ENCODE assay signal across 8 cellular contexts in the genomic region with DNA sequence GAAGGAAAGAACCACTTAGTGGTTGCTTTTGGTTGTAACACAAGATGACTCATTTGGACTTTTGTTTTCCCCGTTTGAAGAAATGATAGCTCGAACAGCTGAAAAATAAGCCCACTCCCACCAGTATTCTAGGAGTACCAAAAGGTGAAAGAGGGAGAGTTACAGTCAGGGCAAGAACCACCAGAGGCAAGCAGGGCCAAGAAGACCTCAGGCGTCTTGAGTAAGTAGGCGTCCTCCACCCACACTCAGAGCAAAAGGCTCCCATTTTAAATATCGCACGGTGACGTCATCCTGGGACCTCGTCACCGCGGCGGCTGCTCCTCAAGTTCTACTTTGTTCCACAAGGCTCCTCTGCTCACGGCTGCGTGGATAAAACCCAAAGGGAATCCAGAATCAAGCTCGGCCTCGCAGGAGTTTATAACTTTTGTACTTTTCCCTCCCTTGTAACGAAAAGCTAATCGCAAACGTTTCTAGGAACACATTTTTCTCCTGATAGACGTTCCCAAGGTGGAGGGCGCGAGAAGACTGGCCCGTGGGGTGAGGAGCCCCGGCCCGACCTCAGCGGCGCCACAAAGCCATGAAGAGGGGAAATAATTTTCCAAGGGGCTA. TPM values are rescaled to one million over a fixed set of nuclear protein-coding genes. Genes with fewer than 3 reads are reported as not detected.
DNase-seq lines count a peak whose midpoint lies in the region; ATAC-seq and TF ChIP-seq lines count a peak whose summit lies in the region.

No MANE protein-coding gene starts in this region.

- peak overlapping the region; percentile 65 to 69 for H3K4me3 ChIP-seq in DND-41 (ENCODE audit: low read depth in 1 of 2, low read length in 2 of 2)
- peak overlapping the region; percentile 71 for H3K4me3 ChIP-seq in IMR-90 (ENCODE audit: insufficient read depth, low read depth, low read length)

- H3K14ac ChIP-seq in IMR-90 (replicated peaks; ENCODE audit: low read depth, low read length), result peak overlapping the region; percentile 66

- peaks cover 41% of the 10 kb centered on the region for H4K20me1 ChIP-seq in DND-41 (ENCODE audit: insufficient read depth, low read length)
- no peaks in the 10 kb centered on the region; the same call in none of the 2 replicates for H4K20me1 ChIP-seq in IMR-90 (ENCODE audit: insufficient read depth, low read length)

- peak; percentile 73 for ATAC-seq in DND-41 (ENCODE audit: insufficient read depth, low read depth)
- peak; percentile 66 for ATAC-seq in GM21576 (IDR thresholded peaks at IDR 0.05; ENCODE audit: unreplicated experiment)
- peak; percentile 67 for ATAC-seq in IMR-90 (ENCODE audit: low read depth)

- 0% methylated on average over 9 of the region's 26 CpGs; no CpG with 5 or more reads in 1 of the 2 experiments for WGBS in IMR-90 (ENCODE audit: extremely low coverage in 2 of 2, insufficient read length in 1 of 2), 2 experiments

- peak overlapping the region; percentile 50 for H2BK120ac ChIP-seq in IMR-90 (ENCODE audit: low read depth, low read length)

- dilution Hi-C loops in IMR-90 (cut with HindIII; ENCODE audit: low sequenced_read_pairs, unreplicated experiment), result no loop called here

- H3K9ac ChIP-seq in DND-41 (ENCODE audit: low read depth, low read length) (peak overlapping the region; percentile 82), IMR-90 (ENCODE audit: low read depth, low read length) (peak overlapping the region; percentile 85)

- CTCF ChIA-PET in IMR-90 (lab: Yijun Ruan, JAX), result interaction anchor here (0.7 kb wide), 1 partner anchor 22 kb away, joined by 3 read pairs; no protein-coding TSS in a partner anchor

- H4K91ac ChIP-seq in IMR-90 (ENCODE audit: insufficient read depth, low read depth, low read length), result peak overlapping the region; percentile 58

- intact Hi-C loops in IMR-90 (cut with micrococcal nuclease), result loop anchor here (5.0 to 10.0 kb wide), 2 partner anchors 233 to 914 kb away; no protein-coding TSS in a partner anchor

- H3K23ac ChIP-seq in IMR-90 (ENCODE audit: low read depth, low read length), result peak overlapping the region; percentile 79

- H3K27me3 ChIP-seq in DND-41 (ENCODE audit: insufficient read depth, low read length, poor library complexity) (no peaks in the 10 kb centered on the region), IMR-90 (ENCODE audit: control insufficient read depth, insufficient read depth, low read length) (no peaks in the 10 kb centered on the region)

- H2AK9ac ChIP-seq in IMR-90 (replicated peaks; ENCODE audit: low read depth, low read length, poor library complexity), result peak overlapping the region; percentile 91

- peaks cover 10 to 12% of the 10 kb centered on the region in 2 experiments; a peak in 3 of 4 replicates for H3K79me1 ChIP-seq in IMR-90 (ENCODE audit: low read depth in 1 of 2, low read length in 2 of 2)

- H2AFZ ChIP-seq in DND-41 (ENCODE audit: low read depth, low read length) (peak overlapping the region; percentile 96), IMR-90 (replicated peaks; ENCODE audit: low read length, poor library complexity) (peak overlapping the region; percentile 97)

- H3K27ac ChIP-seq in DND-41 (ENCODE audit: low read length), result peak overlapping the region; percentile 86
- peak overlapping the region; percentile 56 for H3K27ac ChIP-seq in IMR-90 (ENCODE audit: insufficient read depth, low read length)
- H3K27ac ChIP-seq in substantia nigra (ENCODE audit: low read depth, low read length, poor library complexity, severe bottlenecking), result peak overlapping the region; percentile 79

- peak overlapping the region; percentile 30; the same call in 1 of the 2 replicates for H3K56ac ChIP-seq in IMR-90 (ENCODE audit: extremely low read depth, insufficient read depth, low read length)

- no peaks in the 10 kb centered on the region for H3K9me3 ChIP-seq in DND-41 (ENCODE audit: insufficient read depth, low read length, severe bottlenecking)
- H3K9me3 ChIP-seq in IMR-90 (ENCODE audit: control insufficient read depth, insufficient read depth, low read length), result no peaks in the 10 kb centered on the region

- H3K9me1 ChIP-seq in IMR-90 (ENCODE audit: insufficient read depth, low read length), result peaks cover 3% of the 10 kb centered on the region

- H3K79me2 ChIP-seq in DND-41 (ENCODE audit: insufficient read depth, low read length), result peaks cover 64% of the 10 kb centered on the region

- H4K5ac ChIP-seq in IMR-90 (ENCODE audit: low read depth, low read length), result 0 out of 2 replicates have a peak overlapping the region, but pooled peaks have one; percentile 19

- POLR2A ChIA-PET in IMR-90 (lab: Charles Lee; ENCODE audit: unreplicated experiment), result no interaction called here

- peak; percentile 77 for TF ChIP-seq POLR2A in IMR-90 (IDR thresholded peaks at IDR 0.05; ENCODE audit: low read depth, low read length)

- H3K18ac ChIP-seq in IMR-90 (ENCODE audit: low read depth, low read length), result peak overlapping the region; percentile 44

- TSS peak; percentile 52 for BruUV-seq in IMR-90 (replicated peaks; lab: Mats Ljungman, UMichigan)

- no peak for TF ChIP-seq CTCF in DND-41 (IDR thresholded peaks at IDR 0.05; ENCODE audit: borderline replicate concordance, extremely low read depth, low read length, poor library complexity, severe bottlenecking)
- TF ChIP-seq CTCF in IMR-90 (conservative IDR thresholded peaks at IDR 0.05; ENCODE audit: low read depth, low read length), result no peak

- peak overlapping the region; percentile 42 for H3K4ac ChIP-seq in IMR-90 (ENCODE audit: low read depth, low read length)

- H2BK5ac ChIP-seq in IMR-90 (ENCODE audit: low read depth, low read length, poor library complexity, severe bottlenecking), result peak overlapping the region; percentile 57

- H2AK5ac ChIP-seq in IMR-90 (ENCODE audit: low read depth, low read length), result 0 out of 2 replicates have a peak overlapping the region, but pooled peaks have one; percentile 25

- DNase-seq in DND-41 (peak; percentile 81), IMR-90 (peak; percentile 94), SIG-M5 treated with dmso at 0.1 percent for 504 hours (lab: John Stamatoyannopoulos, UW; ENCODE audit: unreplicated experiment) (peak; percentile 85), germinal center (ENCODE audit: low spot score) (peak; percentile 67), non-pigmented ciliary epithelial cell (ENCODE audit: low read depth) (peak; percentile 78), substantia nigra (lab: John Stamatoyannopoulos, UW) (peak in 43 of 49 donors; percentile 8 to 69 (median 37))
- DNase-seq in activated naive CD4-positive, alpha-beta T cell (lab: John Stamatoyannopoulos, UW), result peak; percentile 4 to 57 (median 34)

- in situ Hi-C loops in IMR-90 (cut with MboI; ENCODE audit: low sequenced_read_pairs), result no loop called here

- H3K36me3 ChIP-seq in DND-41 (ENCODE audit: insufficient read depth, low read length), result peaks cover 46% of the 10 kb centered on the region
- peaks cover 8% of the 10 kb centered on the region for H3K36me3 ChIP-seq in IMR-90 (ENCODE audit: control insufficient read depth, insufficient read depth, low read length)

- no peak overlapping the region for H2BK20ac ChIP-seq in IMR-90 (ENCODE audit: low read depth, low read length)

- peak overlapping the region; percentile 56 to 62 for H4K8ac ChIP-seq in IMR-90 (ENCODE audit: low read depth in 2 of 2, low read length in 2 of 2)

- H3K4me2 ChIP-seq in DND-41 (ENCODE audit: insufficient read depth, low read length) (peak overlapping the region; percentile 72), IMR-90 (ENCODE audit: low read depth, low read length) (peak overlapping the region; percentile 87)

- H2BK15ac ChIP-seq in IMR-90 (ENCODE audit: low read depth, low read length), result no peak overlapping the region

- H3K4me1 ChIP-seq in DND-41 (ENCODE audit: insufficient read depth, low read length) (peaks cover 46% of the 10 kb centered on the region), IMR-90 (ENCODE audit: control insufficient read depth, insufficient read depth, low read length) (peaks cover 4% of the 10 kb centered on the region)

- TF ChIP-seq RAD21 in IMR-90 (IDR thresholded peaks at IDR 0.05; ENCODE audit: low read length), result no peak

TF ChIP-seq in IMR-90, 13 proteins besides CTCF, POLR2A, EP300 and RAD21:
- TF ChIP-seq BHLHE40 (IDR thresholded peaks at IDR 0.05; ENCODE audit: low read depth, low read length), result peak; percentile 32; the same call in 1 of the 2 replicates
- no peak for TF ChIP-seq NFE2L2 (IDR thresholded peaks at IDR 0.05; ENCODE audit: low read depth, low read length)
- TF ChIP-seq CHD1 (IDR thresholded peaks at IDR 0.05; ENCODE audit: low read depth, low read length), result no peak
- no peak; the same call in 1 of the 2 replicates for TF ChIP-seq CEBPB (IDR thresholded peaks at IDR 0.05; ENCODE audit: low read depth, low read length)
- no peak for TF ChIP-seq MAFK (IDR thresholded peaks at IDR 0.05; ENCODE audit: low read depth, low read length)

RNA-seq across cellular contexts. Expression of a gene that starts 1.2 kb away (rescaled TPM):
- 22.4 and 29.2 TPM in 2 replicates for total RNA-seq in IMR-90 (2012; rRNA removed)
- 33.9 and 38.1 TPM in 2 replicates for polyA plus RNA-seq in IMR-90 (2012; rRNA removed)
- polyA plus RNA-seq in IMR-90 (2012; cell fraction: cytosol; rRNA removed), result 14.1 and 27.6 TPM in 2 replicates
- polyA plus RNA-seq in IMR-90 (2012; cell fraction: nucleus; rRNA removed; ENCODE audit: low replicate concordance), result 7.8 and 51.2 TPM in 2 replicates

Comparison
In these comparisons a context has a peak if more than half of its experiments do, and no peak if none do; other contexts are left out.
1. Peak in every context shown above with its lines: DNase-seq, ATAC-seq, H3K4me3 ChIP-seq and H3K27ac ChIP-seq.
2. DNase-seq: peak in every context shown above with its lines; median percentile 94 in IMR-90; 85 in SIG-M5 treated with dmso at 0.1 percent for 504 hours; 81 in DND-41; 78 in non-pigmented ciliary epithelial cell; 67 in germinal center; 37 in substantia nigra; 34 in activated naive CD4-positive, alpha-beta T cell.